In genomic region chr9:129987941-129988340, GRCh38 we compare ENCODE assay signal across 16 cellular contexts. TPM values are rescaled to one million over a fixed set of nuclear protein-coding genes. Genes with fewer than 3 reads are reported as not detected.
DNase-seq lines count a peak whose midpoint lies in the region; ATAC-seq and TF ChIP-seq lines count a peak whose summit lies in the region.
"Had no signal": no experiment of that assay in that cellular context is flagged by ENCODE, and none has a peak within 500 bp of the region (broad histone marks: within the 10 kb centered on the region; RNA-seq: fewer than 3 reads in every experiment).

No MANE protein-coding gene starts in this region.

- peaks cover 86% of the 10 kb centered on the region for H3K79me2 ChIP-seq in DOHH2 (ENCODE audit: control insufficient read depth, low read length)

- H3K9me3 Mint-ChIP-seq in IgD-negative memory B cell: no peaks in the 10 kb centered on the region
- H3K9me3 Mint-ChIP-seq in activated T-helper 2 cell treated with anti-CD3 and anti-CD28 coated beads, Interferon-gamma antibody, Interleukin-2, Interleukin-4, amounts not matched to agents 10 μg/mL and 5 μg/mL and 100 μg/mL, durations not matched to agents 14 hours and 24 hours and 36 hours: no peaks in the 10 kb centered on the region
- H3K9me3 Mint-ChIP-seq: H9 had no signal

- intact Hi-C loops in activated T-helper 2 cell treated with anti-CD3 and anti-CD28 coated beads, Interferon-gamma antibody, Interleukin-2, Interleukin-4, amounts not matched to agents 10 μg/mL and 5 μg/mL and 100 μg/mL, durations not matched to agents 14 hours and 24 hours and 36 hours (cut with micrococcal nuclease): loop anchor here (1.0 kb wide), 1 partner anchor 28 kb away; no protein-coding TSS in a partner anchor
- intact Hi-C loops in sigmoid colon (cut with DNase I) (no loop called here), testis (cut with DNase I; ENCODE audit: low total_unique reads) (no loop called here)

- H3K4me3 ChIP-seq in DOHH2 (ENCODE audit: low read length): peak overlapping the region; percentile 47
- H3K4me3 ChIP-seq in sigmoid colon: no peak overlapping the region
- no peak overlapping the region for H3K4me3 ChIP-seq in testis
- H3K4me3 ChIP-seq: colonic mucosa, left lung had no signal

- H3K4me3 Mint-ChIP-seq in IgD-negative memory B cell: peak overlapping the region in 3 of 4 donors; percentile 6 to 63 (median 16)
- H3K4me3 Mint-ChIP-seq in activated T-helper 2 cell treated with anti-CD3 and anti-CD28 coated beads, Interferon-gamma antibody, Interleukin-2, Interleukin-4, amounts not matched to agents 10 μg/mL and 5 μg/mL and 100 μg/mL, durations not matched to agents 14 hours and 24 hours and 36 hours (ENCODE audit: low read depth): peak overlapping the region; percentile 31
- H3K4me3 Mint-ChIP-seq: H9 had no signal

- H4K20me1 ChIP-seq in DOHH2 (ENCODE audit: control insufficient read depth, insufficient read depth, low read depth, low read length): no peaks in the 10 kb centered on the region

- WGBS in sigmoid colon, 2 donors: 83 to 89% methylated on average over 1 of the region's 1 CpG
- WGBS in testis, 2 donors: 75 to 80% methylated on average over 1 of the region's 1 CpG

- peak overlapping the region; percentile 61 to 99 (median 97) for H3K27ac Mint-ChIP-seq in IgD-negative memory B cell
- peak overlapping the region; percentile 87 for H3K27ac Mint-ChIP-seq in activated T-helper 2 cell treated with anti-CD3 and anti-CD28 coated beads, Interferon-gamma antibody, Interleukin-2, Interleukin-4, amounts not matched to agents 10 μg/mL and 5 μg/mL and 100 μg/mL, durations not matched to agents 14 hours and 24 hours and 36 hours

- H3K4me1 Mint-ChIP-seq in IgD-negative memory B cell: peaks cover 40 to 61% (median 59%) of the 10 kb centered on the region in 3 donors
- H3K4me1 Mint-ChIP-seq in activated T-helper 2 cell treated with anti-CD3 and anti-CD28 coated beads, Interferon-gamma antibody, Interleukin-2, Interleukin-4, amounts not matched to agents 10 μg/mL and 5 μg/mL and 100 μg/mL, durations not matched to agents 14 hours and 24 hours and 36 hours (ENCODE audit: low read depth): peaks cover 46% of the 10 kb centered on the region

- H3K27me3 ChIP-seq in DOHH2 (ENCODE audit: control insufficient read depth, low read length) (no peaks in the 10 kb centered on the region), sigmoid colon (no peaks in the 10 kb centered on the region), testis (no peaks in the 10 kb centered on the region)
- H3K27me3 ChIP-seq: colonic mucosa, foreskin keratinocyte, left lung had no signal

- H3K27ac ChIP-seq in DOHH2 (ENCODE audit: low read depth, low read length): peak overlapping the region; percentile 94
- H3K27ac ChIP-seq in sigmoid colon: peak overlapping the region in 3 of 4 donors; percentile 48 to 81 (median 81)
- H3K27ac ChIP-seq in testis: no peak overlapping the region
- H3K27ac ChIP-seq: colonic mucosa, foreskin keratinocyte, left lung had no signal

- TF ChIP-seq EP300 in sigmoid colon (IDR thresholded peaks at IDR 0.05): no peak

- TF ChIP-seq CTCF in DOHH2 (IDR thresholded peaks at IDR 0.05; ENCODE audit: low read depth, low read length, poor library complexity, severe bottlenecking): no peak
- no peak for TF ChIP-seq CTCF in sigmoid colon (IDR thresholded peaks at IDR 0.05)
- TF ChIP-seq CTCF in testis (IDR thresholded peaks at IDR 0.05): no peak

- H3K4me1 ChIP-seq in DOHH2 (ENCODE audit: control insufficient read depth, low read length) (peaks cover 96% of the 10 kb centered on the region), sigmoid colon (peaks cover 0 to 80% (median 61%) of the 10 kb centered on the region in 4 donors), testis (peaks cover 7% of the 10 kb centered on the region)
- H3K4me1 ChIP-seq: colonic mucosa had no signal

- H3F3A ChIP-seq in DOHH2 (ENCODE audit: control insufficient read depth, insufficient read depth): peaks cover 35% of the 10 kb centered on the region

- no peak for TF ChIP-seq POLR2A in sigmoid colon (IDR thresholded peaks at IDR 0.05)
- TF ChIP-seq POLR2A in testis (IDR thresholded peaks at IDR 0.05): no peak

- H3K36me3 ChIP-seq in DOHH2 (ENCODE audit: control insufficient read depth, low read length) (peaks cover 53% of the 10 kb centered on the region), sigmoid colon (no peaks in the 10 kb centered on the region), testis (ENCODE audit: low read depth, missing control alignments) (no peaks in the 10 kb centered on the region)
- H3K36me3 ChIP-seq: colonic mucosa, left lung had no signal

- no peak for DNase-seq in activated T-helper 2 cell treated with anti-CD3 and anti-CD28 coated beads, Interferon-gamma antibody, Interleukin-2, Interleukin-4, amounts not matched to agents 10 μg/mL and 5 μg/mL and 100 μg/mL, durations not matched to agents 14 hours and 24 hours and 36 hours (ENCODE audit: low spot score)
- DNase-seq in sigmoid colon: no peak
- no peak for DNase-seq in NCI-H526 treated with DMSO at 0.1 percent for 48 hours (lab: John Stamatoyannopoulos, UW)
- no peak for DNase-seq in testis
- DNase-seq: colonic mucosa; foreskin keratinocyte; H9; left lung; NCI-H187 treated with DMSO at 0.1 percent for 48 hours; NCI-H510A; SHP77 treated with DMSO at 0.1 percent for 48 hours; stimulated activated CD4-positive, alpha-beta T cell treated with anti-CD3 and anti-CD28 coated beads, Interleukin-2, amount 100 ng/mL, for 48 hours; T1000 had no signal

- no peaks in the 10 kb centered on the region for H3K27me3 Mint-ChIP-seq in IgD-negative memory B cell
- no peaks in the 10 kb centered on the region for H3K27me3 Mint-ChIP-seq in activated T-helper 2 cell treated with anti-CD3 and anti-CD28 coated beads, Interferon-gamma antibody, Interleukin-2, Interleukin-4, amounts not matched to agents 10 μg/mL and 5 μg/mL and 100 μg/mL, durations not matched to agents 14 hours and 24 hours and 36 hours (ENCODE audit: low read depth)

- no peak for ATAC-seq in GM18867 (IDR thresholded peaks at IDR 0.05; ENCODE audit: unreplicated experiment)
- ATAC-seq: foreskin keratinocyte, left lung had no signal

- H3K9me3 ChIP-seq in DOHH2 (ENCODE audit: control insufficient read depth, insufficient read depth, low read length) (no peaks in the 10 kb centered on the region), sigmoid colon (no peaks in the 10 kb centered on the region), testis (no peaks in the 10 kb centered on the region)
- H3K9me3 ChIP-seq: colonic mucosa, left lung had no signal

- H3K9me2 ChIP-seq in DOHH2 (replicated peaks; ENCODE audit: control insufficient read depth, low read length): no peaks in the 10 kb centered on the region

- H3K4me2 ChIP-seq in DOHH2 (ENCODE audit: low read length): peak overlapping the region; percentile 78

- H3K36me3 Mint-ChIP-seq in IgD-negative memory B cell: peaks cover 15% of the 10 kb centered on the region
- H3K36me3 Mint-ChIP-seq in activated T-helper 2 cell treated with anti-CD3 and anti-CD28 coated beads, Interferon-gamma antibody, Interleukin-2, Interleukin-4, amounts not matched to agents 10 μg/mL and 5 μg/mL and 100 μg/mL, durations not matched to agents 14 hours and 24 hours and 36 hours (ENCODE audit: low read depth): peaks cover 74% of the 10 kb centered on the region

RNA-seq across cellular contexts. Expression of gene FNBP1, which starts 55.0 kb away (rescaled TPM):
- polyA plus RNA-seq in IgD-negative memory B cell (173 TPM), sigmoid colon (10 to 100 TPM; 12.5 to 39.0 (median 13.2) TPM), testis (ENCODE audit: insufficient read depth, low read depth, low replicate concordance) (37.9 TPM)
- 358 and 359 TPM in 2 replicates for total RNA-seq in activated T-helper 2 cell treated with anti-CD3 and anti-CD28 coated beads, Interferon-gamma antibody, Interleukin-2, Interleukin-4, amounts not matched to agents 10 μg/mL and 5 μg/mL and 100 μg/mL, durations not matched to agents 14 hours and 24 hours and 36 hours
- total RNA-seq in sigmoid colon (100 to 1,000 TPM in 3 of 4 donors, 10 to 100 TPM in 1; 92.8 to 172 (median 104) TPM), testis (10 to 100 TPM; 76.6 to 89.2 TPM)

Comparison
In these comparisons a context has a peak if more than half of its experiments do, and no peak if none do; other contexts are left out.
1. H3K27ac ChIP-seq: peak in DOHH2 (single experiment) and sigmoid colon (3 of 4); none in testis (0 of 2).